ENCODE assay signal across 8 cellular contexts in the genomic region with DNA sequence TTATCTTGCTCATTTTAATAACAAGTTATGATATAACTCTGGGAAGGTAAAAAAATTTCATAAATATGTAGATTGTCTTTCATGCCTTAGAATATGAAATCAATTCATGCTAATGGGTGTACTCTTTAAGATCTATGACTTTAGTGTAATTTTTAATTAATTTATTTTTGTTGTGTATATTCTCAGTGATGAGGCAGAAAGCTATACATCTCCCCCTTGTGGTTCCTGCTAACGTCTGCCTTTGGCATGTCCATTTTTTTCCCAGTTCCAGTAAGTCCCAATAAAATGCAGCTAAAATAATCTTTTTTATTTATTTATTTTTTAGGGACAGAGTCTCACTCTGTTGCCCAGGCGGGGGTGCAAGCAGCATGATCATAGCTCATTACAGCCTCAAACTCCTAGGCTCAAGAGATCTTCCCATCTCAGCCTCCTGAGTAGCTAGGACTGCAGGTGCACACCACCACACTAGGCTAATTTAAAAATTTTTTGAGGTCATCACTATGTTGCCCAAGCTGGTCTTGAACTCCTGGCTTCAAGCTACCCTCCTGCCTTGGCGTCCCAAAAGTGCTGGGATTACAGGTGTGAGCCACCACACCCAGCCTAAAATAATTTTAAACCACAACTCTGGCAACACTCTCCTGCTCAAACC. TPM values are rescaled to one million over a fixed set of nuclear protein-coding genes. Genes with fewer than 3 reads are reported as not detected.
DNase-seq lines count a peak whose midpoint lies in the region; ATAC-seq and TF ChIP-seq lines count a peak whose summit lies in the region.

No MANE protein-coding gene starts in this region.

- DNase-seq in left ventricle myocardium inferior (no peak), left cardiac atrium (no peak), OCI-M1 (lab: John Stamatoyannopoulos, UW) (peak; percentile 8), fibroblast of lung (ENCODE audit: low read depth in 2 of 2) (peak; percentile 32 to 59), GF-D8 (lab: John Stamatoyannopoulos, UW) (no peak)
- DNase-seq in activated naive CD4-positive, alpha-beta T cell treated with anti-CD3 and anti-CD28 coated beads, Interleukin-2, amount 50 U/mL, for 16 hours, result no peak
- DNase-seq in central memory CD4-positive, alpha-beta T cell, result no peak

- H3K27me3 ChIP-seq in left ventricle myocardium inferior (ENCODE audit: low read depth), result no peaks in the 10 kb centered on the region
- H3K27me3 ChIP-seq in fibroblast of lung (ENCODE audit: control insufficient read depth, insufficient read depth, low read length), result peaks cover 3% of the 10 kb centered on the region

- H3K9ac ChIP-seq in fibroblast of lung (ENCODE audit: insufficient read depth, low read length), result no peak overlapping the region

- H3K4me3 ChIP-seq in left ventricle myocardium inferior, result no peak overlapping the region
- H3K4me3 ChIP-seq in fibroblast of lung (replicated peaks in 1 of 4; ENCODE audit: control extremely low read depth in 1 of 4, insufficient read depth in 1 of 4, low read depth in 3 of 4, low read length in 4 of 4), result no peak overlapping the region

- H3K36me3 ChIP-seq in left ventricle myocardium inferior (no peaks in the 10 kb centered on the region), fibroblast of lung (ENCODE audit: control insufficient read depth, insufficient read depth, low read length) (no peaks in the 10 kb centered on the region)

- H3K27ac ChIP-seq in left ventricle myocardium inferior (replicated peaks), result no peak overlapping the region
- no peak overlapping the region for H3K27ac ChIP-seq in fibroblast of lung (ENCODE audit: insufficient read depth, low read length)

- H3K4me1 ChIP-seq in left ventricle myocardium inferior (peaks cover 22% of the 10 kb centered on the region), fibroblast of lung (ENCODE audit: control insufficient read depth, extremely low read depth, insufficient read depth, low read length) (peaks cover 5% of the 10 kb centered on the region)

- H2AFZ ChIP-seq in fibroblast of lung (ENCODE audit: low read length), result no peak overlapping the region

- ATAC-seq in left cardiac atrium, result no peak
- no peak for ATAC-seq in GM21529 (IDR thresholded peaks at IDR 0.05; ENCODE audit: unreplicated experiment)

- H3K9me3 ChIP-seq in left ventricle myocardium inferior (replicated peaks) (no peaks in the 10 kb centered on the region), fibroblast of lung (ENCODE audit: control insufficient read depth, insufficient read depth, low read depth, low read length) (no peaks in the 10 kb centered on the region)

- peaks cover 17% of the 10 kb centered on the region for H3K79me2 ChIP-seq in fibroblast of lung (ENCODE audit: control insufficient read depth, insufficient read depth, low read length)

- TF ChIP-seq CTCF in left ventricle myocardium inferior (IDR thresholded peaks at IDR 0.05; ENCODE audit: borderline replicate concordance), result peak; percentile 59
- peak; percentile 77 to 87 for TF ChIP-seq CTCF in fibroblast of lung (conservative IDR thresholded peaks at IDR 0.05 in 1 of 2, IDR thresholded peaks at IDR 0.05 in 1 of 2; ENCODE audit: low read depth in 1 of 2, low read length in 2 of 2)

- intact Hi-C loops in left ventricle myocardium inferior (cut with micrococcal nuclease) (no loop called here), left cardiac atrium (cut with DNase I) (loop anchor here in 1 of 2 donors (10.0 kb wide), 1 partner anchor 64 kb away; the partner anchor contains the start of gene RAB15)

- H4K20me1 ChIP-seq in fibroblast of lung (ENCODE audit: control insufficient read depth, extremely low read depth, insufficient read depth, low read length), result no peaks in the 10 kb centered on the region

- H3K4me2 ChIP-seq in fibroblast of lung (ENCODE audit: extremely low read depth, insufficient read depth, low read length), result no peak overlapping the region

RNA-seq across cellular contexts. Expression of gene CHURC1, which starts 3.3 kb away (rescaled TPM):
- 89.8 TPM for total RNA-seq in left ventricle myocardium inferior
- total RNA-seq in left cardiac atrium, result 10 to 100 TPM; 89.1 to 97.4 TPM
- 38.6 and 47.8 TPM in 2 replicates for total RNA-seq in fibroblast of lung
- polyA plus RNA-seq in fibroblast of lung, result 89.5 and 92.3 TPM in 2 replicates
- polyA plus RNA-seq in fibroblast of lung (2012), result 46.1 and 77.9 TPM in 2 replicates
- 1.2 and 1.7 TPM in 2 replicates for polyA minus RNA-seq in fibroblast of lung (ENCODE audit: low replicate concordance)

RNA-seq across cellular contexts. Expression of gene SPTB, which starts 31.3 kb away (rescaled TPM):
- total RNA-seq in left ventricle myocardium inferior (82.2 TPM), left cardiac atrium (10 to 100 TPM; 58.2 to 63.6 TPM), fibroblast of lung (under 0.01 TPM in 1 of 2 replicates, not detected in the other)
- polyA plus RNA-seq in fibroblast of lung, result 0.01 TPM in 1 of 2 replicates, not detected in the other
- 0.05 TPM in 1 of 2 replicates, not detected in the other for polyA plus RNA-seq in fibroblast of lung (2012)
- not detected in 2 replicates for polyA minus RNA-seq in fibroblast of lung (ENCODE audit: low replicate concordance)

RNA-seq across cellular contexts. Expression of gene GPX2, which starts 31.6 kb away (rescaled TPM):
- total RNA-seq in left ventricle myocardium inferior (not detected), left cardiac atrium (not detected), fibroblast of lung (not detected in 2 replicates)
- not detected in 2 replicates for polyA plus RNA-seq in fibroblast of lung
- polyA plus RNA-seq in fibroblast of lung (2012), result not detected in 2 replicates
- not detected in 2 replicates for polyA minus RNA-seq in fibroblast of lung (ENCODE audit: low replicate concordance)

Comparison
In these comparisons a context has a peak if more than half of its experiments do, and no peak if none do; other contexts are left out.
1. DNase-seq: peak in OCI-M1 (single experiment) and fibroblast of lung (2 of 2); none in left ventricle myocardium inferior (single experiment), left cardiac atrium (single experiment), activated naive CD4-positive, alpha-beta T cell treated with anti-CD3 and anti-CD28 coated beads, Interleukin-2, amount 50 U/mL, for 16 hours (single experiment), GF-D8 (single experiment) and central memory CD4-positive, alpha-beta T cell (single experiment).
2. RNA of gene SPTB, which starts 31.3 kb away (total RNA-seq): 82.2 TPM in left ventricle myocardium inferior (single experiment) and 58.2 to 63.6 TPM in left cardiac atrium; under 0.01 TPM in fibroblast of lung; every median in the first group is over 10 times any median in the second.